In the genomic region with DNA sequence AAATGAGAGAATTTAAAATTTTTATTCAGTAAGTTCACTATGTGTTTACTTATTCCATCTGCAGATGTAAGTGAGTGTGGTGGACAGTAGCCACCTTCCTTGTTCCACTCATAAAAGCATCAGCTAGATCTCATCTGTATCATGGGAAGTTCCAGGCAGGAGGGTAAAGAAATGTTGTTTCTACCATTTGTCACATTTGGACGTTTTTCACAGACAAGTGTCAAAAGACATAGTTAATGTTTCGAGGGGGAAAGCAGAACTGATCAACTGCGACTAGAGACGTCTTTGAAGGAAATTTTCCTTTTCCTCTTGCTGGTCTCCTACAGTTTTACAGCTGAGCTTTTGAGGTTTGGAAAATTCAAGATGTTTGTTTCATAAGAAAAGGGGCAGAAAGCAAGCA, we compare ENCODE assay signal across 24 cellular contexts. TPM values are rescaled to one million over a fixed set of nuclear protein-coding genes. Genes with fewer than 3 reads are reported as not detected.
"Had no signal": no experiment of that assay in that cellular context is flagged by ENCODE, and none has a peak within 500 bp of the region (broad histone marks: within the 10 kb centered on the region; RNA-seq: fewer than 3 reads in every experiment).

No MANE protein-coding gene starts in this region.

- H2AFZ ChIP-seq: hepatocyte had no signal

- DNase-seq: dermis blood vessel endothelial cell; dorsolateral prefrontal cortex; effector CD4-positive, alpha-beta T cell; effector memory CD4-positive, alpha-beta T cell; foreskin keratinocyte; heart left ventricle; hypothalamus; immature natural killer cell; islet precursor cell; kidney; kidney glomerular epithelial cell; left colon; left ventricle myocardium inferior; lower lobe of right lung; mesendoderm; midbrain had no signal

- H3K27me3 ChIP-seq: esophagus muscularis mucosa, foreskin keratinocyte, gastroesophageal sphincter, heart left ventricle, hepatocyte had no signal

- H3K27me3 Mint-ChIP-seq: memory B cell had no signal

- H3K36me3 ChIP-seq: gastroesophageal sphincter had no signal

- H3K4me1 Mint-ChIP-seq: immature natural killer cell, memory B cell had no signal

- H3K27ac Mint-ChIP-seq: immature natural killer cell, memory B cell had no signal

- H3K79me2 ChIP-seq: hepatocyte had no signal

- H3K9me3 Mint-ChIP-seq: immature natural killer cell had no signal

- H3K4me3 ChIP-seq: coronary artery, dorsolateral prefrontal cortex, esophagus muscularis mucosa, gastroesophageal sphincter, heart left ventricle, hepatocyte, left ventricle myocardium inferior, lower lobe of right lung had no signal

- H3K4me1 ChIP-seq: esophagus muscularis mucosa, foreskin keratinocyte, gastroesophageal sphincter, heart left ventricle, left ventricle myocardium inferior, lower lobe of right lung had no signal

- H3K36me3 Mint-ChIP-seq: memory B cell had no signal

- H3K27ac ChIP-seq: coronary artery, dorsolateral prefrontal cortex, esophagus muscularis mucosa, foreskin keratinocyte, gastroesophageal sphincter, heart left ventricle, hepatocyte, left ventricle myocardium inferior, lower lobe of right lung had no signal

- H3K9me3 ChIP-seq: esophagus muscularis mucosa, gastroesophageal sphincter, lower lobe of right lung had no signal

- ATAC-seq: foreskin keratinocyte, gastroesophageal sphincter, left colon, left lobe of liver, lower lobe of right lung had no signal

- H3K4me2 ChIP-seq: hepatocyte had no signal

- H3K4me3 Mint-ChIP-seq: immature natural killer cell, memory B cell had no signal

RNA-seq across cellular contexts. Expression of a gene that starts 55.9 kb away (rescaled TPM):
- total RNA-seq: endothelial cell of umbilical vein, lung microvascular endothelial cell had no signal
- polyA plus RNA-seq: endothelial cell of umbilical vein had no signal
